Comparison of ENCODE assay signal across 15 cellular contexts in genomic region chr1:56285554-56286402, GRCh38.
DNase-seq lines count a peak whose midpoint lies in the region; ATAC-seq, FAIRE-seq and TF ChIP-seq lines count a peak whose summit lies in the region.
"Had no signal": no experiment of that assay in that cellular context is flagged by ENCODE, and none has a peak within 500 bp of the region (broad histone marks: within the 10 kb centered on the region; RNA-seq: fewer than 3 reads in every experiment).

No MANE protein-coding gene starts in this region.

- no peak for FAIRE-seq in astrocyte (lab: Jason Lieb, UNC)

- H3K9me3 ChIP-seq in astrocyte (ENCODE audit: insufficient read depth, low read depth, low read length) (no peaks in the 10 kb centered on the region), heart right ventricle (no peaks in the 10 kb centered on the region), psoas muscle (no peaks in the 10 kb centered on the region), spleen (no peaks in the 10 kb centered on the region), SJCRH30 (replicated peaks) (no peaks in the 10 kb centered on the region)

- H3K4me2 ChIP-seq in astrocyte (ENCODE audit: low read length), result no peak overlapping the region
- H3K4me2 ChIP-seq: KMS-11 had no signal

- H3K27ac ChIP-seq in astrocyte (ENCODE audit: low read depth, low read length) (no peak overlapping the region), heart right ventricle (peak overlapping the region in 8 of 10 donors; percentile 35 to 73 (median 51)), psoas muscle (no peak overlapping the region), spleen (no peak overlapping the region), SJCRH30 (no peak overlapping the region)
- H3K27ac ChIP-seq: KMS-11 had no signal

- H3K4me1 Mint-ChIP-seq in astrocyte (ENCODE audit: low read depth, unreplicated experiment), result peaks cover 8% of the 10 kb centered on the region

- H3K4me1 ChIP-seq in astrocyte (ENCODE audit: insufficient read depth, low read length), result no peaks in the 10 kb centered on the region
- H3K4me1 ChIP-seq in heart right ventricle, result peaks cover 0 to 44% (median 18%) of the 10 kb centered on the region in 9 donors
- peaks cover 11% of the 10 kb centered on the region for H3K4me1 ChIP-seq in psoas muscle
- H3K4me1 ChIP-seq in spleen, result no peaks in the 10 kb centered on the region
- H3K4me1 ChIP-seq in SJCRH30, result no peaks in the 10 kb centered on the region

- no peak overlapping the region for H2AFZ ChIP-seq in astrocyte (ENCODE audit: low read depth, low read length)

- 61 to 70% methylated on average over 4 of the region's 4 CpGs for WGBS in heart right ventricle, 2 donors
- 43 to 55% (median 48%) methylated on average over 4 of the region's 4 CpGs for WGBS in psoas muscle, 3 donors
- 57 to 75% (median 65%) methylated on average over 4 of the region's 4 CpGs for WGBS in spleen, 5 donors

- H3K36me3 Mint-ChIP-seq in astrocyte (ENCODE audit: low read depth, unreplicated experiment), result no peaks in the 10 kb centered on the region
- H3K36me3 Mint-ChIP-seq: activated naive CD4-positive, alpha-beta T cell treated with anti-CD3 and anti-CD28 coated beads, Interleukin-2, amount 50 U/mL, for 72 hours had no signal

- no peak overlapping the region for H3K4me3 ChIP-seq in astrocyte (ENCODE audit: insufficient read depth, low read depth, low read length)
- H3K4me3 ChIP-seq in heart right ventricle, result no peak overlapping the region
- H3K4me3 ChIP-seq in psoas muscle, result no peak overlapping the region
- H3K4me3 ChIP-seq in spleen, result no peak overlapping the region
- no peak overlapping the region for H3K4me3 ChIP-seq in SJCRH30

- H3K27me3 ChIP-seq in astrocyte (ENCODE audit: insufficient read depth, low read length) (no peaks in the 10 kb centered on the region), heart right ventricle (no peaks in the 10 kb centered on the region), psoas muscle (ENCODE audit: insufficient read depth in 3 of 3, low read length in 2 of 3) (no peaks in the 10 kb centered on the region), spleen (replicated peaks in 1 of 7) (no peaks in the 10 kb centered on the region), SJCRH30 (no peaks in the 10 kb centered on the region)

- intact Hi-C loops in heart right ventricle (cut with DNase I) (loop anchor here in 4 of 10 donors (5.0 to 10.0 kb wide), 4 partner anchors 81 to 289 kb away; partner anchors contain the start of gene PLPP3 (in 1 of the 4)), psoas muscle (cut with DNase I) (no loop called here), spleen (cut with DNase I; ENCODE audit: low total_unique reads) (no loop called here)

- H3K9me3 Mint-ChIP-seq in astrocyte (ENCODE audit: unreplicated experiment), result no peaks in the 10 kb centered on the region
- H3K9me3 Mint-ChIP-seq: dendritic cell treated with granulocyte-macrophage colony-stimulating factor and Interleukin-4, amounts not matched to agents 40 ng/mL and 50 ng/mL, for 4 days had no signal

- no peak overlapping the region for H3K9ac ChIP-seq in astrocyte (ENCODE audit: low read length)
- H3K9ac ChIP-seq: KMS-11 had no signal

- TF ChIP-seq CTCF in astrocyte (IDR thresholded peaks at IDR 0.05; ENCODE audit: insufficient read depth, low read depth, low read length) (no peak), heart right ventricle (IDR thresholded peaks at IDR 0.05) (no peak), psoas muscle (IDR thresholded peaks at IDR 0.05) (no peak), spleen (IDR thresholded peaks at IDR 0.05 in 8 of 11, conservative IDR thresholded peaks at IDR 0.05 in 3 of 11) (no peak)

- H3K36me3 ChIP-seq in astrocyte (ENCODE audit: insufficient read depth, low read length), result no peaks in the 10 kb centered on the region
- H3K36me3 ChIP-seq in heart right ventricle, result no peaks in the 10 kb centered on the region
- no peaks in the 10 kb centered on the region for H3K36me3 ChIP-seq in psoas muscle (ENCODE audit: insufficient read depth in 1 of 2, low read depth in 1 of 2)
- no peaks in the 10 kb centered on the region for H3K36me3 ChIP-seq in spleen
- no peaks in the 10 kb centered on the region for H3K36me3 ChIP-seq in SJCRH30

- peaks cover 9% of the 10 kb centered on the region for H3K27me3 Mint-ChIP-seq in astrocyte (ENCODE audit: low read depth, unreplicated experiment)

- no peak overlapping the region for H3K4me3 Mint-ChIP-seq in astrocyte (ENCODE audit: unreplicated experiment)
- H3K4me3 Mint-ChIP-seq: dendritic cell treated with granulocyte-macrophage colony-stimulating factor and Interleukin-4, amounts not matched to agents 40 ng/mL and 50 ng/mL, for 4 days had no signal

- ATAC-seq in heart right ventricle (peak; percentile 13 to 85 (median 70)), psoas muscle (peak in 3 of 4 donors; percentile 56 to 85 (median 73))
- ATAC-seq: activated naive CD4-positive, alpha-beta T cell treated with anti-CD3 and anti-CD28 coated beads, Interleukin-2, amount 50 U/mL, for 72 hours had no signal

- H4K20me1 ChIP-seq in astrocyte (ENCODE audit: insufficient read depth, low read length), result no peaks in the 10 kb centered on the region

- H3K79me2 ChIP-seq in astrocyte (ENCODE audit: insufficient read depth, low read length), result no peaks in the 10 kb centered on the region

- DNase-seq in CD1c-positive myeloid dendritic cell (ENCODE audit: extremely low spot score) (peak; percentile 45), astrocyte (ENCODE audit: low read depth) (peak; percentile 56), heart right ventricle (peak in 1 of 2 donors; percentile 29), psoas muscle (peak in 1 of 2 donors; percentile 15), UCSD-AML1 (lab: John Stamatoyannopoulos, UW; ENCODE audit: unreplicated experiment) (no peak), spleen (no peak), SJCRH30 (no peak), NCI-H1930 (lab: John Stamatoyannopoulos, UW) (no peak)
- DNase-seq: NCI-H1092, NCI-H2081 treated with DMSO at 0.1 percent for 48 hours, NCI-H510A treated with DMSO at 0.1 percent for 48 hours, SW 1271 had no signal

- TF ChIP-seq POLR2A in spleen (IDR thresholded peaks at IDR 0.05), result no peak

- no peak overlapping the region for H3K27ac Mint-ChIP-seq in astrocyte (ENCODE audit: unreplicated experiment)
- H3K27ac Mint-ChIP-seq: activated naive CD4-positive, alpha-beta T cell treated with anti-CD3 and anti-CD28 coated beads, Interleukin-2, amount 50 U/mL, for 72 hours; dendritic cell treated with granulocyte-macrophage colony-stimulating factor and Interleukin-4, amounts not matched to agents 40 ng/mL and 50 ng/mL, for 4 days had no signal

Comparison
In these comparisons a context has a peak if more than half of its experiments do, and no peak if none do; other contexts are left out.
1. DNase-seq: peak in CD1c-positive myeloid dendritic cell (single experiment) and astrocyte (single experiment); none in UCSD-AML1 (single experiment), spleen (single experiment), SJCRH30 (0 of 2) and NCI-H1930 (0 of 2).
2. H3K27ac ChIP-seq: peak in heart right ventricle (8 of 10); none in astrocyte (single experiment), psoas muscle (single experiment), spleen (0 of 8) and SJCRH30 (single experiment).